In the genomic region with DNA sequence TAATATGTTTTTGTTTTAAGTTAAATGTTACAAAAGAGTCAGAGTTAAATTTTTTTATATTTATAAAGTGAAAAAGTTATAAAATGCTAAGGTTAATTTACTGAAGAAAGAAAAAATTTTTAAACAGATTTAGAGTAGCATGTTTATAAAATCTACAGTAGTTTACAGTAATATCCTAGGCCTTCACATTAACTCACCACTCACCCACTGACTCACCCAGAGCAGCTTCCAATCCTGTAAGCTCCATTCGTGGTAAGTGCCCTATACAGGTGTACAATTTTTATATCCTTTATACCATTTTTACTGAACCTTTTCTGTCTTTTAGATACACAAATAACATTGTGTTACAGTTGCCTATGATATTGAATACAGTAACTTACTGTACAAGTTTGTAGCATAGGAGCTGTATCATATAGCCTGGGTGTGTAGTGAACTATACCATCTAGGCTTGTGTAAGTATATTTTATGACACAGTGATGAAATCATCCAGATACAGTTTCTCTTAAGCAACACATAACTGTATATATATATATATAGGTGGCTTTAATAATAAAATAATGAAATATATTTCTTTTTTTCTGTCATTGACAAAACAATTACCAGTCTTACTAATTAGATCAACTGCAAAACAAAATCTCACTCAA, we compare ENCODE assay signal across 19 cellular contexts.
DNase-seq lines count a peak whose midpoint lies in the region; ATAC-seq, FAIRE-seq and TF ChIP-seq lines count a peak whose summit lies in the region.
"Had no signal": no experiment of that assay in that cellular context is flagged by ENCODE, and none has a peak within 500 bp of the region (broad histone marks: within the 10 kb centered on the region; RNA-seq: fewer than 3 reads in every experiment).

No MANE protein-coding gene starts in this region.

- no peaks in the 10 kb centered on the region for H3K9me3 Mint-ChIP-seq in activated naive CD4-positive, alpha-beta T cell treated with anti-CD3 and anti-CD28 coated beads, Interleukin-2, amount 10 ng/mL, durations not matched to agents 7 days and 5 days
- H3K9me3 Mint-ChIP-seq: CD4-positive, alpha-beta T cell had no signal

- no peaks in the 10 kb centered on the region for H3K4me1 Mint-ChIP-seq in activated naive CD4-positive, alpha-beta T cell treated with anti-CD3 and anti-CD28 coated beads, Interleukin-2, amount 10 ng/mL, durations not matched to agents 7 days and 5 days

- H3K36me3 ChIP-seq in DND-41 (ENCODE audit: insufficient read depth, low read length) (peaks cover 79% of the 10 kb centered on the region), kidney (ENCODE audit: control insufficient read depth in 1 of 2, insufficient read depth in 2 of 2, low read length in 2 of 2) (peaks cover 0 to 4% of the 10 kb centered on the region in 2 donors), transverse colon (no peaks in the 10 kb centered on the region)

- H4K20me1 ChIP-seq in DND-41 (ENCODE audit: insufficient read depth, low read length), result no peaks in the 10 kb centered on the region

- TF ChIP-seq EP300 in transverse colon (IDR thresholded peaks at IDR 0.05; ENCODE audit: low read depth), result no peak

- H3K4me3 Mint-ChIP-seq in activated naive CD4-positive, alpha-beta T cell treated with anti-CD3 and anti-CD28 coated beads, Interleukin-2, amount 10 ng/mL, durations not matched to agents 7 days and 5 days, result no peak overlapping the region
- H3K4me3 Mint-ChIP-seq: CD4-positive, alpha-beta T cell had no signal

- H3K4me3 ChIP-seq in DND-41 (ENCODE audit: low read depth in 1 of 2, low read length in 2 of 2) (no peak overlapping the region), kidney (ENCODE audit: low read length in 2 of 2) (no peak overlapping the region), transverse colon (no peak overlapping the region)

- H3K27me3 ChIP-seq in DND-41 (ENCODE audit: insufficient read depth, low read length, poor library complexity), result no peaks in the 10 kb centered on the region
- no peaks in the 10 kb centered on the region for H3K27me3 ChIP-seq in transverse colon

- H3K27ac ChIP-seq in DND-41 (ENCODE audit: low read length), result no peak overlapping the region
- no peak overlapping the region for H3K27ac ChIP-seq in kidney (ENCODE audit: low read depth in 2 of 2, low read length in 2 of 2)
- H3K27ac ChIP-seq in transverse colon, result no peak overlapping the region

- WGBS in transverse colon (ENCODE audit: low coverage in 1 of 2), 2 donors, result 60 to 76% methylated on average over 1 of the region's 1 CpG

- no peak overlapping the region for H3K27ac Mint-ChIP-seq in activated naive CD4-positive, alpha-beta T cell treated with anti-CD3 and anti-CD28 coated beads, Interleukin-2, amount 10 ng/mL, durations not matched to agents 7 days and 5 days

- no peaks in the 10 kb centered on the region for H3K9me3 ChIP-seq in DND-41 (ENCODE audit: insufficient read depth, low read length, severe bottlenecking)
- H3K9me3 ChIP-seq in kidney (ENCODE audit: control insufficient read depth in 1 of 2, low read length in 2 of 2), result no peaks in the 10 kb centered on the region
- no peaks in the 10 kb centered on the region for H3K9me3 ChIP-seq in transverse colon

- CTCF ChIA-PET in activated naive CD4-positive, alpha-beta T cell treated with anti-CD3 and anti-CD28 coated beads, Interleukin-2, amount 10 ng/mL, durations not matched to agents 7 days and 5 days (lab: Charles Lee), result interaction anchor here (0.7 to 0.9 kb wide), 2 partner anchors 147 to 640 kb away, joined by 3 to 4 read pairs; a partner anchor contains a TSS

- TF ChIP-seq CTCF in DND-41 (IDR thresholded peaks at IDR 0.05; ENCODE audit: borderline replicate concordance, extremely low read depth, low read length, poor library complexity, severe bottlenecking) (no peak), kidney (IDR thresholded peaks at IDR 0.05; ENCODE audit: borderline replicate concordance, extremely low read depth, insufficient read depth) (no peak), transverse colon (IDR thresholded peaks at IDR 0.05) (no peak), omental fat pad (IDR thresholded peaks at IDR 0.05) (no peak)

- no peak for TF ChIP-seq POLR2A in transverse colon (IDR thresholded peaks at IDR 0.05)

- in situ Hi-C loops in transverse colon (cut with MboI; ENCODE audit: low pct_ligation_motif_present in 1 of 4, low pct_unique_long_range_greater_than_20kb in 1 of 4, low sequenced_read_pairs in 3 of 4), result no loop called here

- no peak overlapping the region for H2AFZ ChIP-seq in DND-41 (ENCODE audit: low read depth, low read length)

- no peak overlapping the region for H3K9ac ChIP-seq in DND-41 (ENCODE audit: low read depth, low read length)
- H3K9ac ChIP-seq in kidney (ENCODE audit: low read length in 2 of 2), result no peak overlapping the region

- peaks cover 78% of the 10 kb centered on the region for H3K79me2 ChIP-seq in DND-41 (ENCODE audit: insufficient read depth, low read length)

- no peaks in the 10 kb centered on the region for H3K27me3 Mint-ChIP-seq in activated naive CD4-positive, alpha-beta T cell treated with anti-CD3 and anti-CD28 coated beads, Interleukin-2, amount 10 ng/mL, durations not matched to agents 7 days and 5 days
- H3K27me3 Mint-ChIP-seq: CD4-positive, alpha-beta T cell had no signal

- no peak for DNase-seq in DND-41
- peak; percentile 14 for DNase-seq in HCEC 1CT
- DNase-seq in kidney, result no peak
- DNase-seq in NCI-H1694 (lab: John Stamatoyannopoulos, UW), result no peak
- DNase-seq in transverse colon, result no peak
- DNase-seq in omental fat pad (ENCODE audit: low spot score), result no peak
- DNase-seq in activated naive CD4-positive, alpha-beta T cell treated with anti-CD3 and anti-CD28 coated beads, Interleukin-2, amount 10 ng/mL, durations not matched to agents 7 days and 5 days, result no peak
- DNase-seq: CD4-positive, alpha-beta T cell; DMS79; GF-D8; GOT3; NCI-H1105; NCI-H187; NCI-H446 treated with DMSO at 0.1 percent for 48 hours; NCI-H748 treated with DMSO at 0.1 percent for 48 hours; SHP77 had no signal

- ATAC-seq in DND-41 (ENCODE audit: insufficient read depth, low read depth), result 0 out of 3 replicates have a peak, but pooled peaks have one; percentile 15
- no peak for ATAC-seq in omental fat pad (ENCODE audit: low FRiP score)
- ATAC-seq: Panc1, SK-N-SH treated with all-trans-retinoic acid at 6 μM for 48 hours had no signal

- H3K36me3 Mint-ChIP-seq in activated naive CD4-positive, alpha-beta T cell treated with anti-CD3 and anti-CD28 coated beads, Interleukin-2, amount 10 ng/mL, durations not matched to agents 7 days and 5 days, result peaks cover 51% of the 10 kb centered on the region

- H3K4me2 ChIP-seq in DND-41 (ENCODE audit: insufficient read depth, low read length), result no peak overlapping the region

- H3K4me1 ChIP-seq in DND-41 (ENCODE audit: insufficient read depth, low read length) (no peaks in the 10 kb centered on the region), kidney (ENCODE audit: control insufficient read depth in 1 of 2, insufficient read depth in 1 of 2, low read depth in 1 of 2, low read length in 2 of 2) (no peaks in the 10 kb centered on the region), transverse colon (peaks cover 0 to 6% (median 0%) of the 10 kb centered on the region in 4 donors)

- FAIRE-seq in TTC549 (lab: Jason Lieb, UNC) (peak; percentile 17), kidney (lab: Jason Lieb, UNC) (peak; percentile 97)

- intact Hi-C loops in kidney (cut with DNase I), result no loop called here
- intact Hi-C loops in transverse colon (cut with DNase I; ENCODE audit: low total_unique reads), result no loop called here
